Comparison of ENCODE assay signal across 20 cellular contexts in the genomic region with DNA sequence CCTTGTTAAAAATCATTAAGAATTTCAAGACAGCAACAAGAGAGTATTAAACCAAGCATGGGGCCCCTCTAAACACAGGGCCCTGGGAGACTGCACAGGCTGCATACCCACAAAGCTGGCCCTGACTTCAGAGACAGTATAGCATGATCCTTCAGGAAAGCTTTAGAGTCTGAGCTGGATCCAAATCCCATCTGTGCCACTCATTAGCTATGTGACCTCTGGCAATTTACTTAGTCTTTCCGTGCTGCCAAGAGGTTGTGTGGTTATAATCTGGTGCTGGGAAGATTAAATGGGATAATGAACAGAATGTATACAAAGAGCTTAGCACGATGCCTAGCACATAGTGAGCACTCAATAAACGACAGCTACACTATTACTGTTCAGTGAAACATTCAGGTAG.
"Had no signal": no experiment of that assay in that cellular context is flagged by ENCODE, and none has a peak within 500 bp of the region (broad histone marks: within the 10 kb centered on the region; RNA-seq: fewer than 3 reads in every experiment).

No MANE protein-coding gene starts in this region.

- H3K4me3 ChIP-seq: cardiac muscle cell, colonic mucosa, mucosa of descending colon, sigmoid colon, suprapubic skin, upper lobe of left lung had no signal

- H3K9me3 ChIP-seq: colonic mucosa, mucosa of descending colon, sigmoid colon, suprapubic skin, upper lobe of left lung had no signal

- H3K36me3 ChIP-seq: cardiac muscle cell, colonic mucosa, sigmoid colon, suprapubic skin, upper lobe of left lung had no signal

- H3K27me3 ChIP-seq: sigmoid colon, suprapubic skin had no signal

- DNase-seq: activated CD4-positive, alpha-beta memory T cell treated with anti-CD3 and anti-CD28 coated beads, Interleukin-2, amount 10 ng/mL, durations not matched to agents 7 days and 5 days; activated CD4-positive, alpha-beta T cell treated with anti-CD3 and anti-CD28 coated beads for 36 hours; activated CD8-positive, alpha-beta memory T cell treated with anti-CD3 and anti-CD28 coated beads, Interleukin-2, amount 50 U/mL, for 4 hours; activated naive CD4-positive, alpha-beta T cell treated with Interleukin-2 at 50 U/mL for 16 hours; activated naive CD8-positive, alpha-beta T cell treated with anti-CD3 and anti-CD28 coated beads, Interleukin-2, amount 50 U/mL, for 24 hours; colonic mucosa; hippocampal formation; left colon; mammary epithelial cell; mucosa of descending colon; naive thymus-derived CD8-positive, alpha-beta T cell; posterior cingulate gyrus; sigmoid colon; stimulated activated CD4-positive, alpha-beta T cell treated with anti-CD3 and anti-CD28 coated beads, Interleukin-4, amount 100 ng/mL, for 1 hour; stimulated activated CD8-positive, alpha-beta memory T cell treated with anti-CD3 and anti-CD28 coated beads, Interleukin-4, amount 100 ng/mL, for 48 hours; stimulated activated naive CD8-positive, alpha-beta T cell treated with anti-CD3 and anti-CD28 coated beads, Interleukin-15, Interleukin-2, amounts not matched to agents 100 U/mL and 50 U/mL, for 24 hours; T-helper 9 cell; upper lobe of left lung had no signal
